ENCODE assay signal across 12 cellular contexts in genomic region chr10:72738476-72738875, GRCh38. TPM values are rescaled to one million over a fixed set of nuclear protein-coding genes. Genes with fewer than 3 reads are reported as not detected.
DNase-seq lines count a peak whose midpoint lies in the region; ATAC-seq and TF ChIP-seq lines count a peak whose summit lies in the region.
"Had no signal": no experiment of that assay in that cellular context is flagged by ENCODE, and none has a peak within 500 bp of the region (broad histone marks: within the 10 kb centered on the region; RNA-seq: fewer than 3 reads in every experiment).

No MANE protein-coding gene starts in this region.

- no peak overlapping the region for H3K4me3 Mint-ChIP-seq in osteocyte (ENCODE audit: unreplicated experiment)
- H3K4me3 Mint-ChIP-seq in stimulated activated memory B cell treated with anti-CD40 and anti-IgM and Interleukin-4, amounts not matched to agents 10 μg/mL and 1 μg/mL and 100 μg/mL, for 72 hours = no peak overlapping the region

- peaks cover 0 to 17% (median 0%) of the 10 kb centered on the region in 11 experiments; a peak in 2 of 22 replicates for H4K20me1 ChIP-seq in BLaER1 treated with 17β-estradiol and CSF1 and Interleukin-3, amounts not matched to agents 10 nM and 100 nM

- H3K27ac ChIP-seq in BLaER1 treated with 17β-estradiol and CSF1 and Interleukin-3, amounts not matched to agents 10 nM and 100 nM = peak overlapping the region in 8 of 11 experiments; percentile 5 to 43 (median 16); a peak in 6 of 22 replicates
- H3K27ac ChIP-seq in ascending aorta = peak overlapping the region; percentile 59 to 67

- H3K9ac ChIP-seq in BLaER1 treated with 17β-estradiol and CSF1 and Interleukin-3, amounts not matched to agents 10 nM and 100 nM = peak overlapping the region in 3 of 11 experiments; percentile 2 to 27 (median 12); a peak in 2 of 22 replicates

- H3K36me3 ChIP-seq in BLaER1 treated with 17β-estradiol and CSF1 and Interleukin-3, amounts not matched to agents 10 nM and 100 nM = peaks cover 0 to 8% (median 0%) of the 10 kb centered on the region in 11 experiments; a peak in 2 of 22 replicates
- no peaks in the 10 kb centered on the region for H3K36me3 ChIP-seq in ascending aorta
- H3K36me3 ChIP-seq: Peyer's patch had no signal

- H3K27me3 ChIP-seq in BLaER1 treated with 17β-estradiol and CSF1 and Interleukin-3, amounts not matched to agents 10 nM and 100 nM = no peaks in the 10 kb centered on the region
- H3K27me3 ChIP-seq in ascending aorta = no peaks in the 10 kb centered on the region
- H3K27me3 ChIP-seq: Peyer's patch had no signal

- TF ChIP-seq CTCF in ascending aorta (IDR thresholded peaks at IDR 0.05) = no peak
- no peak for TF ChIP-seq CTCF in osteocyte (IDR thresholded peaks at IDR 0.05)

- H3K4me1 Mint-ChIP-seq in osteocyte (ENCODE audit: unreplicated experiment) = peaks cover 60% of the 10 kb centered on the region
- H3K4me1 Mint-ChIP-seq in stimulated activated memory B cell treated with anti-CD40 and anti-IgM and Interleukin-4, amounts not matched to agents 10 μg/mL and 1 μg/mL and 100 μg/mL, for 72 hours = peaks cover 46% of the 10 kb centered on the region

- no peak overlapping the region for H3K4me3 ChIP-seq in BLaER1 treated with 17β-estradiol and CSF1 and Interleukin-3, amounts not matched to agents 10 nM and 100 nM
- H3K4me3 ChIP-seq in ascending aorta = peak overlapping the region in 1 of 2 donors; percentile 37
- H3K4me3 ChIP-seq: Peyer's patch had no signal

- no peaks in the 10 kb centered on the region for H3K36me3 Mint-ChIP-seq in osteocyte (ENCODE audit: unreplicated experiment)
- peaks cover 5% of the 10 kb centered on the region for H3K36me3 Mint-ChIP-seq in stimulated activated memory B cell treated with anti-CD40 and anti-IgM and Interleukin-4, amounts not matched to agents 10 μg/mL and 1 μg/mL and 100 μg/mL, for 72 hours

- H3K27ac Mint-ChIP-seq in osteocyte (ENCODE audit: unreplicated experiment) = peak overlapping the region; percentile 94
- no peak overlapping the region for H3K27ac Mint-ChIP-seq in stimulated activated memory B cell treated with anti-CD40 and anti-IgM and Interleukin-4, amounts not matched to agents 10 μg/mL and 1 μg/mL and 100 μg/mL, for 72 hours

- ATAC-seq in left ventricle myocardium superior = peak; percentile 49
- ATAC-seq in stimulated activated memory B cell treated with anti-CD40 and anti-IgM and Interleukin-4, amounts not matched to agents 10 μg/mL and 1 μg/mL and 100 μg/mL, for 72 hours = no peak

- no peaks in the 10 kb centered on the region for H3K9me3 Mint-ChIP-seq in osteocyte (ENCODE audit: unreplicated experiment)
- no peaks in the 10 kb centered on the region for H3K9me3 Mint-ChIP-seq in stimulated activated memory B cell treated with anti-CD40 and anti-IgM and Interleukin-4, amounts not matched to agents 10 μg/mL and 1 μg/mL and 100 μg/mL, for 72 hours

- H3K9me3 ChIP-seq in BLaER1 treated with 17β-estradiol and CSF1 and Interleukin-3, amounts not matched to agents 10 nM and 100 nM (replicated peaks in 1 of 11) = peaks cover 0 to 9% (median 0%) of the 10 kb centered on the region in 11 experiments; a peak in 2 of 22 replicates
- H3K9me3 ChIP-seq in ascending aorta = no peaks in the 10 kb centered on the region
- H3K9me3 ChIP-seq: Peyer's patch had no signal

- H3K4me2 ChIP-seq in BLaER1 treated with 17β-estradiol and CSF1 and Interleukin-3, amounts not matched to agents 10 nM and 100 nM = peak overlapping the region; percentile 46 to 82 (median 67)

- H3K27me3 Mint-ChIP-seq in osteocyte (ENCODE audit: unreplicated experiment) = no peaks in the 10 kb centered on the region
- H3K27me3 Mint-ChIP-seq in stimulated activated memory B cell treated with anti-CD40 and anti-IgM and Interleukin-4, amounts not matched to agents 10 μg/mL and 1 μg/mL and 100 μg/mL, for 72 hours = no peaks in the 10 kb centered on the region

- no peak for DNase-seq in ascending aorta (ENCODE audit: low spot score in 2 of 2)
- no peak for DNase-seq in left ventricle myocardium superior
- no peak for DNase-seq in osteocyte (ENCODE audit: extremely low spot score, unreplicated experiment)
- DNase-seq in DMS53 treated with DMSO at 0.1 percent for 48 hours (lab: John Stamatoyannopoulos, UW; ENCODE audit: unreplicated experiment) = no peak
- no peak for DNase-seq in islet precursor cell
- DNase-seq in posterior vena cava (ENCODE audit: low spot score) = no peak
- DNase-seq: GDM1, NCI-H2081, Peyer's patch, T-helper 9 cell had no signal

- intact Hi-C loops in ascending aorta (cut with DNase I) = loop anchor here (5.0 kb wide), 1 partner anchor 36 kb away; no protein-coding TSS in a partner anchor
- intact Hi-C loops in left ventricle myocardium superior (cut with micrococcal nuclease) = no loop called here
- intact Hi-C loops in posterior vena cava (cut with DNase I) = no loop called here

- peaks cover 34 to 47% (median 40%) of the 10 kb centered on the region in 10 experiments for H3K4me1 ChIP-seq in BLaER1 treated with 17β-estradiol and CSF1 and Interleukin-3, amounts not matched to agents 10 nM and 100 nM
- H3K4me1 ChIP-seq in ascending aorta = peaks cover 14 to 25% of the 10 kb centered on the region in 2 donors

RNA-seq across cellular contexts. Expression of gene MCU, which starts 46.5 kb away (rescaled TPM):
- total RNA-seq in ascending aorta = 22.0 TPM
- 15.6 TPM for total RNA-seq in left ventricle myocardium superior
- 29.4 and 31.4 TPM in 2 replicates for total RNA-seq in osteocyte
- 10 to 100 TPM; 23.7 to 24.0 TPM for total RNA-seq in posterior vena cava
